21 cellular contexts compared by ENCODE assay signal in genomic region chr1:51282605-51283004, GRCh38.
"Had no signal": no experiment of that assay in that cellular context is flagged by ENCODE, and none has a peak within 500 bp of the region (broad histone marks: within the 10 kb centered on the region; RNA-seq: fewer than 3 reads in every experiment).

No MANE protein-coding gene starts in this region.

- H3K27me3 Mint-ChIP-seq: naive B cell, T-cell had no signal

- H3K4me2 ChIP-seq: hepatocyte, SK-N-SH had no signal

- H3K4me1 Mint-ChIP-seq: endodermal cell, naive B cell, T-cell had no signal

- DNase-seq: activated CD4-positive, CD25-positive, alpha-beta regulatory T cell; activated gamma-delta T cell treated with Interleukin-2 at 50 U/mL for 16 hours; activated T-cell treated with anti-CD3 and anti-CD28 coated beads, Interleukin-2, amount 50 U/mL, for 4 hours; endodermal cell; foreskin keratinocyte; left cardiac atrium; mesenchymal stem cell; mucosa of descending colon; naive B cell; ovary; sigmoid colon; SK-N-SH; stimulated activated CD4-positive, alpha-beta T cell treated with anti-CD3 and anti-CD28 coated beads, Interleukin-4, amount 100 ng/mL, for 24 hours; stimulated activated naive CD4-positive, alpha-beta T cell; T-cell; T-helper 9 cell; tibial artery had no signal

- H3K9me3 ChIP-seq: adrenal gland, mucosa of descending colon, ovary, sigmoid colon, SK-N-SH, tibial artery had no signal

- H3K27me3 ChIP-seq: adrenal gland, foreskin keratinocyte, hepatocyte, ovary, sigmoid colon, tibial artery had no signal

- H3K9ac ChIP-seq: SK-N-SH had no signal

- H2AFZ ChIP-seq: hepatocyte had no signal

- H3K9me3 Mint-ChIP-seq: activated naive CD4-positive, alpha-beta T cell treated with anti-CD3 and anti-CD28 coated beads, Interleukin-2, amount 50 U/mL, for 72 hours; activated T-cell treated with anti-CD3 and anti-CD28 coated beads, Interleukin-2, amount 50 U/mL, for 4 hours; endodermal cell; naive B cell; T-cell had no signal

- H3K4me3 Mint-ChIP-seq: activated T-cell treated with anti-CD3 and anti-CD28 coated beads, Interleukin-2, amount 50 U/mL, for 4 hours; endodermal cell; naive B cell; T-cell had no signal

- H3K79me2 ChIP-seq: hepatocyte had no signal

- H3K4me3 ChIP-seq: adrenal gland, hepatocyte, mucosa of descending colon, ovary, sigmoid colon had no signal

- H3K36me3 Mint-ChIP-seq: activated naive CD4-positive, alpha-beta T cell treated with anti-CD3 and anti-CD28 coated beads, Interleukin-2, amount 50 U/mL, for 72 hours; naive B cell; T-cell had no signal

- H3K27ac ChIP-seq: adrenal gland, epithelial cell of prostate, foreskin keratinocyte, hepatocyte, ovary, sigmoid colon had no signal

- ATAC-seq: activated T-cell treated with anti-CD3 and anti-CD28 coated beads, Interleukin-2, amount 50 U/mL, for 4 hours; foreskin keratinocyte; mucosa of descending colon; T-cell had no signal

- H3K4me1 ChIP-seq: foreskin keratinocyte, sigmoid colon had no signal

- H3K27ac Mint-ChIP-seq: activated naive CD4-positive, alpha-beta T cell treated with anti-CD3 and anti-CD28 coated beads, Interleukin-2, amount 50 U/mL, for 72 hours; endodermal cell; naive B cell had no signal
